25 cellular contexts compared by ENCODE assay signal in the genomic region with DNA sequence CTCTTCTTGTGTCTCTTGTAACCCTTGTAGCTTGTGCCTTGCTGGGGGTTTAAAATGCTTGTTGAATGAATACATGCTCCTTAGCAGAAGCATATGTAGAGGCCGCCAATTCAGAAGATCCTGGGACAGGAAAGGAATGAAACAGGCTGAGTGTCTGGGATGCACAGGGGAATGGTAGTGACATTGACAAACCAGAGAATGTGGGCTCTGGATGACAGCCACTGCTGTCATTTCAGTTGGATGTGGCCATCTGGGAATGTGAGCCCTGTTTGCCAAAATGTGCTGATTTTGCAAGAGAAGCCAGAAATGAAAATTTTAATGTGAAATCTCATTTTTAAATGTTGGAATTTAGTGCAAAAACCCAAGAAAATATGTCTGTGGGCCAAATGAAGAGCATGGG.
"Had no signal": no experiment of that assay in that cellular context is flagged by ENCODE, and none has a peak within 500 bp of the region (broad histone marks: within the 10 kb centered on the region; RNA-seq: fewer than 3 reads in every experiment).

No MANE protein-coding gene starts in this region.

- H3K4me3 Mint-ChIP-seq: activated CD4-positive, alpha-beta memory T cell treated with anti-CD3 and anti-CD28 coated beads, Interleukin-2, amount 10 ng/mL, durations not matched to agents 7 days and 5 days; activated naive CD8-positive, alpha-beta T cell treated with anti-CD3 and anti-CD28 coated beads, Interleukin-2, amount 50 U/mL, for 24 hours; activated T-cell treated with anti-CD3 and anti-CD28 coated beads, Interleukin-2, amount 50 U/mL, for 24 hours had no signal

- H3K27me3 Mint-ChIP-seq: activated naive CD8-positive, alpha-beta T cell treated with anti-CD3 and anti-CD28 coated beads, Interleukin-2, amount 50 U/mL, for 24 hours had no signal

- H3K9ac ChIP-seq: SK-N-SH had no signal

- H3K9me3 Mint-ChIP-seq: activated CD4-positive, alpha-beta memory T cell treated with anti-CD3 and anti-CD28 coated beads, Interleukin-2, amount 10 ng/mL, durations not matched to agents 7 days and 5 days; activated naive CD8-positive, alpha-beta T cell treated with anti-CD3 and anti-CD28 coated beads, Interleukin-2, amount 50 U/mL, for 24 hours; activated T-cell treated with anti-CD3 and anti-CD28 coated beads, Interleukin-2, amount 50 U/mL, for 24 hours had no signal

- H3K9me3 ChIP-seq: ascending aorta, body of pancreas, Peyer's patch, SJCRH30, SK-N-SH had no signal

- H3K4me1 Mint-ChIP-seq: activated CD4-positive, alpha-beta memory T cell treated with anti-CD3 and anti-CD28 coated beads, Interleukin-2, amount 10 ng/mL, durations not matched to agents 7 days and 5 days; activated naive CD8-positive, alpha-beta T cell treated with anti-CD3 and anti-CD28 coated beads, Interleukin-2, amount 50 U/mL, for 24 hours had no signal

- DNase-seq: activated CD4-positive, alpha-beta memory T cell treated with anti-CD3 and anti-CD28 coated beads, Interleukin-2, amount 10 ng/mL, durations not matched to agents 7 days and 5 days; activated CD4-positive, alpha-beta T cell treated with anti-CD3 and anti-CD28 coated beads, Interleukin-2, amount 50 U/mL, for 1 hour; activated CD4-positive, CD25-positive, alpha-beta regulatory T cell; activated CD8-positive, alpha-beta memory T cell treated with anti-CD3 and anti-CD28 coated beads, Interleukin-2, amount 50 U/mL, for 4 hours; activated effector memory CD4-positive, alpha-beta T cell treated with anti-CD3 and anti-CD28 coated beads, Interleukin-2, amount 50 U/mL, for 16 hours; activated naive CD4-positive, alpha-beta T cell treated with Interleukin-2 at 50 U/mL for 16 hours; activated naive CD8-positive, alpha-beta T cell treated with anti-CD3 and anti-CD28 coated beads, Interleukin-2, amount 50 U/mL, for 24 hours; activated T-cell treated with anti-CD3 and anti-CD28 coated beads, Interleukin-2, amount 50 U/mL, for 24 hours; amniotic stem cell; body of pancreas; KG1; NCI-H1092; NCI-H1417; NCI-H2081; NCI-H446; NCI-H524; Peyer's patch; Right ventricle myocardium superior; SJCRH30; SK-N-SH; T-helper 1 cell had no signal

- H3K36me3 ChIP-seq: ascending aorta, Peyer's patch, SJCRH30 had no signal

- H3K4me3 ChIP-seq: ascending aorta, body of pancreas, Peyer's patch, SJCRH30 had no signal

- H3K27ac ChIP-seq: ascending aorta, body of pancreas, Peyer's patch, RWPE1, SJCRH30, VCaP had no signal

- H3K4me2 ChIP-seq: SK-N-SH had no signal

- H3K27me3 ChIP-seq: ascending aorta, body of pancreas, Peyer's patch, SJCRH30 had no signal

- H3K4me1 ChIP-seq: ascending aorta, body of pancreas, Peyer's patch had no signal

- H3K36me3 Mint-ChIP-seq: activated naive CD4-positive, alpha-beta T cell treated with anti-CD3 and anti-CD28 coated beads, Interleukin-2, amount 50 U/mL, for 72 hours had no signal

- H3K27ac Mint-ChIP-seq: activated CD4-positive, alpha-beta memory T cell treated with anti-CD3 and anti-CD28 coated beads, Interleukin-2, amount 10 ng/mL, durations not matched to agents 7 days and 5 days; activated naive CD4-positive, alpha-beta T cell treated with anti-CD3 and anti-CD28 coated beads, Interleukin-2, amount 50 U/mL, for 72 hours; activated naive CD8-positive, alpha-beta T cell treated with anti-CD3 and anti-CD28 coated beads, Interleukin-2, amount 50 U/mL, for 24 hours; activated T-cell treated with anti-CD3 and anti-CD28 coated beads, Interleukin-2, amount 50 U/mL, for 24 hours had no signal
